8 cellular contexts compared by ENCODE assay signal in the genomic region with DNA sequence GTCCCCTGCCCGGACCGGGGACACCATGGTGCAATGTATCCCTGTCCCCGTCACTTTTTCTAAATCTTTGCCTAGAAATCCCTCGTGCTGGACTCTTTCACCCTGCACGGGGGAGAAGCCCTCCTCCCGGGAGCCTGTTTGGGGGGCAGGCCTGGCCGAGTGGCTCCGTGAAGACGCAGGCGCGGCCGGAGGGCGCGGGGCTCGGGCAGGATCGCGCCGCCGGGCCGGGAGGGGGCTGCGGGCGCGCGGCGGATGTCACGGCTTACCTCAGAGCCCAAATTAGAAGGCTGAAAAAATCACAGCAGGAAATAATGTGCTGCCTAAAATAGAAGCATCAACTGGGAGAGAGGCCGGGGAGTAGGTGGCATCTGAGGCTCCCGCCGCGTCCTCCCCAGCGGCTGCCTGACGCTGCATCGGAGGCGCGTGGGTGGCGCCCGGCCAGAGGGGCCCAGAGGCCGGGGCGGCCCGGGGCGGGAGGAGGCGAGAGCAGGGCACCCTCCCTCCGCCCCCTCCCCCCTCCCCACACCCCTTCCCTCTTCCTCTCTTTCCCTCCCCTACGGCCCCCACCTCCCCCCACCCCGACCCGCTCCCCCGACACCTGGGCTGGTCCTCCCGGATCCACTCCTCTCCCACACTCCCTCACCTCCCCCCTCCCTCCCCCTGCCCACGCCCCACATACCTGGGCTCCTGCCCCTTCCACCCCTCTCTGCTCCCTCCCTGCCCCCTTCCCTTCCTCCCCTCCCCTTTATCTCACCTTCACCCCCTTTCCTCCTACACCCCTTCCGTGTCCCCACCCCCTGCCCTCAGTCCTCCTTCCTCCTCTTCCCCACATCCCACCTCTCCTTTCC. TPM values are rescaled to one million over a fixed set of nuclear protein-coding genes. Genes with fewer than 3 reads are reported as not detected.
DNase-seq lines count a peak whose midpoint lies in the region; ATAC-seq and TF ChIP-seq lines count a peak whose summit lies in the region.

No MANE protein-coding gene starts in this region.

- H3K9ac ChIP-seq in NT2/D1 (ENCODE audit: insufficient read length, low read depth) (peak overlapping the region; percentile 76), iPS-15b (ENCODE audit: low read depth, low read length) (peak overlapping the region; percentile 65)

- DNase-seq in EH (ENCODE audit: low read depth) (peak; percentile 88), NT2/D1 (ENCODE audit: low read depth, low spot score) (no peak), body of pancreas (peak in 2 of 4 donors; percentile 23 to 37), skeletal muscle cell (ENCODE audit: low read depth) (peak; percentile 43)

- H3K9me3 ChIP-seq in NT2/D1 (ENCODE audit: insufficient read depth, low read length), result no peaks in the 10 kb centered on the region
- no peaks in the 10 kb centered on the region for H3K9me3 ChIP-seq in body of pancreas
- no peaks in the 10 kb centered on the region for H3K9me3 ChIP-seq in iPS-15b (ENCODE audit: control insufficient read depth, insufficient read depth, low read length)

- intact Hi-C loops in body of pancreas (cut with DNase I), result loop anchor here (10.0 kb wide), 1 partner anchor 689 kb away; no protein-coding TSS in a partner anchor

- TF ChIP-seq CTCF in body of pancreas (IDR thresholded peaks at IDR 0.05), result no peak

- ATAC-seq in body of pancreas (peak; percentile 62), HG03571 (IDR thresholded peaks at IDR 0.05; ENCODE audit: unreplicated experiment) (no peak), GM21528 (IDR thresholded peaks at IDR 0.05; ENCODE audit: low FRiP score, unreplicated experiment) (no peak), HG03378 (IDR thresholded peaks at IDR 0.05; ENCODE audit: unreplicated experiment) (no peak)

- H3K36me3 ChIP-seq in NT2/D1 (ENCODE audit: insufficient read depth, insufficient read length, low read length) (no peaks in the 10 kb centered on the region), body of pancreas (replicated peaks in 1 of 2; ENCODE audit: insufficient read depth in 1 of 2, low read depth in 2 of 2) (no peaks in the 10 kb centered on the region), iPS-15b (ENCODE audit: control insufficient read depth, insufficient read depth, low read length) (no peaks in the 10 kb centered on the region)

- H3K27ac ChIP-seq in body of pancreas, result peak overlapping the region in 1 of 4 donors; percentile 28

- TF ChIP-seq POLR2A in body of pancreas (IDR thresholded peaks at IDR 0.05), result no peak

- H3K4me1 ChIP-seq in NT2/D1 (ENCODE audit: insufficient read depth, insufficient read length) (no peaks in the 10 kb centered on the region), body of pancreas (peaks cover 4% of the 10 kb centered on the region), iPS-15b (ENCODE audit: control insufficient read depth, insufficient read depth, low read length) (no peaks in the 10 kb centered on the region)

- H3K4me3 ChIP-seq in NT2/D1 (ENCODE audit: insufficient read length, low read depth), result peak overlapping the region; percentile 55
- no peak overlapping the region for H3K4me3 ChIP-seq in body of pancreas
- H3K4me3 ChIP-seq in iPS-15b (ENCODE audit: low read depth, low read length), result peak overlapping the region; percentile 83
- peak overlapping the region; percentile 29 for H3K4me3 ChIP-seq in skeletal muscle cell (ENCODE audit: low read depth, low read length)

- H3K27me3 ChIP-seq in NT2/D1 (ENCODE audit: insufficient read depth, insufficient read length) (peaks cover 17% of the 10 kb centered on the region), body of pancreas (peaks cover 0 to 4% of the 10 kb centered on the region in 2 donors), iPS-15b (ENCODE audit: control insufficient read depth, insufficient read depth, low read length) (peaks cover 7% of the 10 kb centered on the region)

- WGBS in body of pancreas, 2 donors, result 6 to 12% methylated on average over 11 to 44 of the region's 50 CpGs

RNA-seq across cellular contexts. Expression of a gene that starts 51.9 kb away (rescaled TPM):
- 10 to 100 TPM; 15.6 to 22.4 TPM for total RNA-seq in body of pancreas

RNA-seq across cellular contexts. Expression of a gene that starts 52.1 kb away (rescaled TPM):
- 10 to 100 TPM; 18.4 to 29.3 TPM for total RNA-seq in body of pancreas

RNA-seq across cellular contexts. Expression of a gene that starts 56.0 kb away (rescaled TPM):
- 10 to 100 TPM; 26.5 to 92.0 TPM for total RNA-seq in body of pancreas

Comparison
In these comparisons a context has a peak if more than half of its experiments do, and no peak if none do; other contexts are left out.
1. H3K4me3 ChIP-seq: peak in NT2/D1 (single experiment), iPS-15b (single experiment) and skeletal muscle cell (single experiment); none in body of pancreas (0 of 2).